In the genomic region with DNA sequence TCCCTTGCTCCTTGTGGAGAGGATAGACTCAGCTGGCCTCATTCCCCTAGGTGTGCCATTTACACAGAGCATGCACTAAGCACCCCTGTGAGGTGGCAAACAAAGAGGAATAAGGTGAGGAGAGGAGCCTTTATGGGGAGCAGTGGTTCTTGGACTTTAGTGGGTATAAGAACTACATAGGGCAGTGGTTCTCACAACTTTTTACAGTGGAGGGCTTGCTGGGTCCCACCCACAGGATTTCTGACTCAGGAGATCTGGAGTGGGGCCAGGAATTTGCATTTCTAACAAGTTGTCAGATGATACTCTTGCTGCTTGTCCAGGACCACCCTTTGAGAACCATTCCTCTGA, we compare ENCODE assay signal across 16 cellular contexts. TPM values are rescaled to one million over a fixed set of nuclear protein-coding genes. Genes with fewer than 3 reads are reported as not detected.
DNase-seq lines count a peak whose midpoint lies in the region; ATAC-seq and TF ChIP-seq lines count a peak whose summit lies in the region.
"Had no signal": no experiment of that assay in that cellular context is flagged by ENCODE, and none has a peak within 500 bp of the region (broad histone marks: within the 10 kb centered on the region; RNA-seq: fewer than 3 reads in every experiment).

No MANE protein-coding gene starts in this region.

- no peak overlapping the region for H3K4me3 Mint-ChIP-seq in nephron
- no peak overlapping the region for H3K4me3 Mint-ChIP-seq in WTC11
- H3K4me3 Mint-ChIP-seq: nephron progenitor cell had no signal

- peak overlapping the region; percentile 56 to 87 (median 81) for H3K27ac Mint-ChIP-seq in nephron
- H3K27ac Mint-ChIP-seq in WTC11 = no peak overlapping the region

- H3K27me3 ChIP-seq in HAP-1 (ENCODE audit: low read depth) = no peaks in the 10 kb centered on the region
- H3K27me3 ChIP-seq: ascending aorta had no signal

- no peak for TF ChIP-seq CTCF in nephron (IDR thresholded peaks at IDR 0.05; ENCODE audit: unreplicated experiment in 3 of 3)
- no peak for TF ChIP-seq CTCF in WTC11 (IDR thresholded peaks at IDR 0.05)

- peak overlapping the region; percentile 87 for H3K27ac ChIP-seq in SK-N-MC
- H3K27ac ChIP-seq: ascending aorta, KMS-11 had no signal

- H3K9ac ChIP-seq in SK-N-MC (ENCODE audit: insufficient read length) = no peak overlapping the region
- H3K9ac ChIP-seq: KMS-11 had no signal

- DNase-seq in HAP-1 (ENCODE audit: low spot score in 2 of 2) (peak; percentile 38 to 48), SK-N-MC (ENCODE audit: low read depth, low spot score) (peak; percentile 16), fibroblast of gingiva (ENCODE audit: low read depth) (peak; percentile 18), WTC11 (ENCODE audit: low spot score) (no peak), AG20443 (ENCODE audit: low spot score) (no peak)
- DNase-seq in central memory CD4-positive, alpha-beta T cell = no peak
- DNase-seq: activated CD4-positive, alpha-beta T cell treated with anti-CD3 and anti-CD28 coated beads for 4 hours; DMS153; hypothalamus; nephron progenitor cell; stimulated activated CD4-positive, alpha-beta T cell treated with anti-CD3 and anti-CD28 coated beads, Interleukin-2, amount 100 ng/mL, for 24 hours had no signal

- no peaks in the 10 kb centered on the region for H3K27me3 Mint-ChIP-seq in nephron (ENCODE audit: low read depth)
- H3K27me3 Mint-ChIP-seq in WTC11 (ENCODE audit: low read depth) = no peaks in the 10 kb centered on the region

- peaks cover 82% of the 10 kb centered on the region for H3K36me3 ChIP-seq in HAP-1 (replicated peaks)
- peaks cover 90% of the 10 kb centered on the region for H3K36me3 ChIP-seq in SK-N-MC (ENCODE audit: insufficient read depth, low read length)

- CTCF ChIA-PET in WTC11 (lab: Charles Lee) = no interaction called here

- H3K9me3 ChIP-seq in HAP-1 = no peaks in the 10 kb centered on the region
- no peaks in the 10 kb centered on the region for H3K9me3 ChIP-seq in SK-N-MC (ENCODE audit: low read depth, low read length)
- H3K9me3 ChIP-seq: ascending aorta had no signal

- peaks cover 3% of the 10 kb centered on the region; the same call in 1 of the 2 replicates for H3K4me1 ChIP-seq in HAP-1
- H3K4me1 ChIP-seq: ascending aorta had no signal

- ATAC-seq in WTC11 = no peak
- ATAC-seq in HG03095 (IDR thresholded peaks at IDR 0.05; ENCODE audit: unreplicated experiment) = no peak

- H3K36me3 Mint-ChIP-seq in nephron (ENCODE audit: low read depth) = peaks cover 65% of the 10 kb centered on the region
- peaks cover 72% of the 10 kb centered on the region for H3K36me3 Mint-ChIP-seq in WTC11

- peaks cover 32% of the 10 kb centered on the region for H3K4me1 Mint-ChIP-seq in nephron
- peaks cover 5% of the 10 kb centered on the region for H3K4me1 Mint-ChIP-seq in WTC11
- H3K4me1 Mint-ChIP-seq: nephron progenitor cell had no signal

- POLR2A ChIA-PET in WTC11 (lab: Charles Lee) = no interaction called here

- H3K4me3 ChIP-seq in HAP-1 (no peak overlapping the region), SK-N-MC (peak overlapping the region; percentile 15; the same call in 1 of the 2 replicates)
- H3K4me3 ChIP-seq: ascending aorta had no signal

- in situ Hi-C loops in HAP-1 (cut with MboI; ENCODE audit: low sequenced_read_pairs) = no loop called here

- H3K9me3 Mint-ChIP-seq in nephron (no peaks in the 10 kb centered on the region), WTC11 (no peaks in the 10 kb centered on the region)
- H3K9me3 Mint-ChIP-seq: nephron progenitor cell had no signal

TF ChIP-seq in WTC11, 78 proteins besides CTCF, POLR2A, EP300 and RAD21:
- TF ChIP-seq, protein P1, sequence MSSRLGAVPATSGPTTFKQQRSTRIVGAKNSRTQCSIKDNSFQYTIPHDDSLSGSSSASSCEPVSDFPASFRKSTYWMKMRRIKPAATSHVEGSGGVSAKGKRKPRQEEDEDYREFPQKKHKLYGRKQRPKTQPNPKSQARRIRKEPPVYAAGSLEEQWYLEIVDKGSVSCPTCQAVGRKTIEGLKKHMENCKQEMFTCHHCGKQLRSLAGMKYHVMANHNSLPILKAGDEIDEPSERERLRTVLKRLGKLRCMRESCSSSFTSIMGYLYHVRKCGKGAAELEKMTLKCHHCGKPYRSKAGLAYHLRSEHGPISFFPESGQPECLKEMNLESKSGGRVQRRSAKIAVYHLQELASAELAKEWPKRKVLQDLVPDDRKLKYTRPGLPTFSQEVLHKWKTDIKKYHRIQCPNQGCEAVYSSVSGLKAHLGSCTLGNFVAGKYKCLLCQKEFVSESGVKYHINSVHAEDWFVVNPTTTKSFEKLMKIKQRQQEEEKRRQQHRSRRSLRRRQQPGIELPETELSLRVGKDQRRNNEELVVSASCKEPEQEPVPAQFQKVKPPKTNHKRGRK (CRISPR knock-in tag; IDR thresholded peaks at IDR 0.05; ENCODE audit: borderline replicate concordance) = no peak
- TF ChIP-seq, protein P2, sequence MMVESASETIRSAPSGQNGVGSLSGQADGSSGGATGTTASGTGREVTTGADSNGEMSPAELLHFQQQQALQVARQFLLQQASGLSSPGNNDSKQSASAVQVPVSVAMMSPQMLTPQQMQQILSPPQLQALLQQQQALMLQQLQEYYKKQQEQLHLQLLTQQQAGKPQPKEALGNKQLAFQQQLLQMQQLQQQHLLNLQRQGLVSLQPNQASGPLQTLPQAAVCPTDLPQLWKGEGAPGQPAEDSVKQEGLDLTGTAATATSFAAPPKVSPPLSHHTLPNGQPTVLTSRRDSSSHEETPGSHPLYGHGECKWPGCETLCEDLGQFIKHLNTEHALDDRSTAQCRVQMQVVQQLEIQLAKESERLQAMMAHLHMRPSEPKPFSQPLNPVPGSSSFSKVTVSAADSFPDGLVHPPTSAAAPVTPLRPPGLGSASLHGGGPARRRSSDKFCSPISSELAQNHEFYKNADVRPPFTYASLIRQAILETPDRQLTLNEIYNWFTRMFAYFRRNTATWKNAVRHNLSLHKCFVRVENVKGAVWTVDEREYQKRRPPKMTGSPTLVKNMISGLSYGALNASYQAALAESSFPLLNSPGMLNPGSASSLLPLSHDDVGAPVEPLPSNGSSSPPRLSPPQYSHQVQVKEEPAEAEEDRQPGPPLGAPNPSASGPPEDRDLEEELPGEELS (CRISPR knock-in tag; IDR thresholded peaks at IDR 0.05) = no peak
- no peak for TF ChIP-seq MXD4 (CRISPR knock-in tag; IDR thresholded peaks at IDR 0.05; ENCODE audit: borderline replicate concordance)
- no peak for TF ChIP-seq CREM (CRISPR knock-in tag; IDR thresholded peaks at IDR 0.05)
- TF ChIP-seq, protein P3, sequence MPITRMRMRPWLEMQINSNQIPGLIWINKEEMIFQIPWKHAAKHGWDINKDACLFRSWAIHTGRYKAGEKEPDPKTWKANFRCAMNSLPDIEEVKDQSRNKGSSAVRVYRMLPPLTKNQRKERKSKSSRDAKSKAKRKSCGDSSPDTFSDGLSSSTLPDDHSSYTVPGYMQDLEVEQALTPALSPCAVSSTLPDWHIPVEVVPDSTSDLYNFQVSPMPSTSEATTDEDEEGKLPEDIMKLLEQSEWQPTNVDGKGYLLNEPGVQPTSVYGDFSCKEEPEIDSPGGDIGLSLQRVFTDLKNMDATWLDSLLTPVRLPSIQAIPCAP (CRISPR knock-in tag; IDR thresholded peaks at IDR 0.05) = no peak
- no peak for TF ChIP-seq NFYB (CRISPR knock-in tag; conservative IDR thresholded peaks at IDR 0.05; ENCODE audit: low read depth)
- TF ChIP-seq, protein P4, sequence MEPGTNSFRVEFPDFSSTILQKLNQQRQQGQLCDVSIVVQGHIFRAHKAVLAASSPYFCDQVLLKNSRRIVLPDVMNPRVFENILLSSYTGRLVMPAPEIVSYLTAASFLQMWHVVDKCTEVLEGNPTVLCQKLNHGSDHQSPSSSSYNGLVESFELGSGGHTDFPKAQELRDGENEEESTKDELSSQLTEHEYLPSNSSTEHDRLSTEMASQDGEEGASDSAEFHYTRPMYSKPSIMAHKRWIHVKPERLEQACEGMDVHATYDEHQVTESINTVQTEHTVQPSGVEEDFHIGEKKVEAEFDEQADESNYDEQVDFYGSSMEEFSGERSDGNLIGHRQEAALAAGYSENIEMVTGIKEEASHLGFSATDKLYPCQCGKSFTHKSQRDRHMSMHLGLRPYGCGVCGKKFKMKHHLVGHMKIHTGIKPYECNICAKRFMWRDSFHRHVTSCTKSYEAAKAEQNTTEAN (CRISPR knock-in tag; IDR thresholded peaks at IDR 0.05) = no peak

RNA-seq across cellular contexts. Expression of a gene that starts 42.0 kb away (rescaled TPM):
- total RNA-seq in WTC11 (2021) = 0.07 to 0.20 TPM (median 0.14 TPM) in 3 replicates
- total RNA-seq: NCI-H460 had no signal

RNA-seq across cellular contexts. Expression of a gene that starts 43.8 kb away (rescaled TPM):
- 27.8 to 31.6 TPM (median 31.4 TPM) in 3 replicates for total RNA-seq in WTC11 (2021)

RNA-seq across cellular contexts. Expression of a gene that starts 43.9 kb away (rescaled TPM):
- 2.1 to 3.2 TPM (median 2.8 TPM) in 3 replicates for total RNA-seq in WTC11 (2021)

Comparison
In these comparisons a context has a peak if more than half of its experiments do, and no peak if none do; other contexts are left out.
1. DNase-seq: peak in HAP-1 (2 of 2), SK-N-MC (single experiment) and fibroblast of gingiva (single experiment); none in WTC11 (single experiment), central memory CD4-positive, alpha-beta T cell (single experiment) and AG20443 (single experiment).